ENCODE assay signal across 14 cellular contexts in the genomic region with DNA sequence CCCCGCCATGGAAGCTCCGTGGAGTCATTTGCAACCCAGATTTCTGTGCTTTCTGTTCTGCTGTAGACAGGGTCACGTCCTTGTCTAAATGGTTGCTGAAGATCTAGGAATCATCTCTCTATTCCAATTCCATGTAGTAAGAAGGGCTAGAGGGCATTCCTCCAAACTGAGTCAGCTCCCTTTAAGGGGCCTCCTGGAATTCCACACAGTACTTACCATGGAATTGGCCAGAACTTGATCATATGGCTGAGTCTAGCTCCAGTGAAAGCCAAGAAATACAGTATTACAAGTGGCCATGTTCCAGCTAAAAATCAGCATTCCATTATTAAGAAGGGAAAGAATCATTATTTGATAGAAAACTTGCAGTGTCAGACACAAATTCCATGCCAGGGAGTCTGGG.
DNase-seq lines count a peak whose midpoint lies in the region; TF ChIP-seq lines count a peak whose summit lies in the region.
"Had no signal": no experiment of that assay in that cellular context is flagged by ENCODE, and none has a peak within 500 bp of the region (broad histone marks: within the 10 kb centered on the region; RNA-seq: fewer than 3 reads in every experiment).

No MANE protein-coding gene starts in this region.

- H3K4me3 ChIP-seq in AG09309 (ENCODE audit: control insufficient read depth, low read depth, low read length), result no peak overlapping the region
- no peak overlapping the region for H3K4me3 ChIP-seq in choroid plexus epithelial cell (ENCODE audit: low read depth, low read length)
- H3K4me3 ChIP-seq: mucosa of descending colon, PC-9, upper lobe of left lung had no signal

- TF ChIP-seq CTCF in AG09309 (IDR thresholded peaks at IDR 0.05; ENCODE audit: control insufficient read depth, insufficient read depth, low read depth, low read length, missing control alignments) (no peak), choroid plexus epithelial cell (conservative IDR thresholded peaks at IDR 0.05; ENCODE audit: low read depth, low read length) (no peak), GM13976 (IDR thresholded peaks at IDR 0.05; ENCODE audit: borderline replicate concordance, control extremely low read depth, extremely low read depth, insufficient read depth, missing control alignments) (no peak)

- DNase-seq in AG09309 (ENCODE audit: low read depth), result peak; percentile 73
- DNase-seq in LHCN-M2 (ENCODE audit: low read depth), result peak; percentile 85
- peak; percentile 86 for DNase-seq in choroid plexus epithelial cell (ENCODE audit: low read depth)
- peak; percentile 50 for DNase-seq in myocyte (ENCODE audit: low read depth)
- DNase-seq in NCI-H1048 (lab: John Stamatoyannopoulos, UW), result no peak
- DNase-seq in activated effector memory CD4-positive, alpha-beta T cell treated with anti-CD3 and anti-CD28 coated beads, Interleukin-2, amount 50 U/mL, for 16 hours, result no peak
- DNase-seq in GM13976 (ENCODE audit: low spot score), result no peak
- DNase-seq in ureter (ENCODE audit: low spot score), result no peak
- DNase-seq: effector CD8-positive, alpha-beta T cell; KG1; mucosa of descending colon; PC-9; T-helper 9 cell; upper lobe of left lung had no signal

- in situ Hi-C loops in GM13976 (cut with MboI; ENCODE audit: low sequenced_read_pairs, unreplicated experiment), result no loop called here

Comparison
In these comparisons a context has a peak if more than half of its experiments do, and no peak if none do; other contexts are left out.
1. DNase-seq: peak in AG09309 (single experiment), LHCN-M2 (single experiment), choroid plexus epithelial cell (single experiment) and myocyte (single experiment); none in NCI-H1048 (single experiment), activated effector memory CD4-positive, alpha-beta T cell treated with anti-CD3 and anti-CD28 coated beads, Interleukin-2, amount 50 U/mL, for 16 hours (single experiment), GM13976 (single experiment) and ureter (single experiment).